Comparison of ENCODE assay signal across 1 cellular context in genomic region chr10:71981024-71981867, GRCh38.
TF ChIP-seq lines count a peak whose summit lies in the region.

No MANE protein-coding gene starts in this region.

TF ChIP-seq in GM12878, 131 proteins besides CTCF, POLR2A, EP300 and RAD21 (continued from another document):
- TF ChIP-seq MLLT1 (IDR thresholded peaks at IDR 0.05) (no peak), MEF2B (IDR thresholded peaks at IDR 0.05; ENCODE audit: partially characterized antibody, poor library complexity, severe bottlenecking) (peak; percentile 97), E4F1 (IDR thresholded peaks at IDR 0.05; ENCODE audit: borderline replicate concordance, partially characterized antibody) (no peak), ZBTB4 (CRISPR knock-in tag; IDR thresholded peaks at IDR 0.05) (no peak), EED (IDR thresholded peaks at IDR 0.05; ENCODE audit: low read depth) (no peak), CUX1 (IDR thresholded peaks at IDR 0.05; ENCODE audit: insufficient replicate concordance, low read depth, low read length) (peak; percentile 67)
TF ChIP-seq in GM12878: peak in this region for 5.
